29 cellular contexts compared by ENCODE assay signal in genomic region chr5:126104341-126104740, GRCh38.
"Had no signal": no experiment of that assay in that cellular context is flagged by ENCODE, and none has a peak within 500 bp of the region (broad histone marks: within the 10 kb centered on the region; RNA-seq: fewer than 3 reads in every experiment).

No MANE protein-coding gene starts in this region.

- H3K4me3 ChIP-seq: adrenal gland, ascending aorta, coronary artery, dorsolateral prefrontal cortex had no signal

- H3K4me1 ChIP-seq: ascending aorta had no signal

- H3K36me3 ChIP-seq: adrenal gland, ascending aorta, brain microvascular endothelial cell had no signal

- H3K27ac ChIP-seq: ascending aorta, brain microvascular endothelial cell, coronary artery, dorsolateral prefrontal cortex had no signal

- H3K9me3 ChIP-seq: adrenal gland, ascending aorta had no signal

- H3K9me3 Mint-ChIP-seq: activated CD4-positive, alpha-beta memory T cell treated with anti-CD3 and anti-CD28 coated beads, Interleukin-2, amount 10 ng/mL, durations not matched to agents 7 days and 5 days; activated naive CD4-positive, alpha-beta T cell treated with anti-CD3 and anti-CD28 coated beads, Interleukin-2, amount 50 U/mL, for 24 hours; activated naive CD8-positive, alpha-beta T cell treated with anti-CD3 and anti-CD28 coated beads for 36 hours; activated T-cell treated with anti-CD3 and anti-CD28 coated beads, Interleukin-2, amount 50 U/mL, for 4 hours; activated T-helper 17 cell treated with anti-CD3 and anti-CD28 coated beads, Interleukin-2, amount 50 U/mL, for 72 hours; dendritic cell treated with granulocyte-macrophage colony-stimulating factor and Interleukin-4, amounts not matched to agents 40 ng/mL and 50 ng/mL, for 4 days; endodermal cell; WTC11 had no signal

- ATAC-seq: activated naive CD8-positive, alpha-beta T cell treated with anti-CD3 and anti-CD28 coated beads, Interleukin-2, amount 50 U/mL, for 24 hours; activated T-cell treated with anti-CD3 and anti-CD28 coated beads, Interleukin-2, amount 50 U/mL, for 4 hours; esophagus mucosa; WTC11 had no signal

- FAIRE-seq: bronchial epithelial cell, frontal cortex had no signal

- H3K27ac Mint-ChIP-seq: activated CD4-positive, alpha-beta memory T cell treated with anti-CD3 and anti-CD28 coated beads, Interleukin-2, amount 10 ng/mL, durations not matched to agents 7 days and 5 days; activated CD4-positive, alpha-beta T cell treated with anti-CD3 and anti-CD28 coated beads, Interleukin-2, amount 10 ng/mL, durations not matched to agents 7 days and 5 days; activated naive CD4-positive, alpha-beta T cell treated with anti-CD3 and anti-CD28 coated beads, Interleukin-2, amount 50 U/mL, for 24 hours; activated naive CD8-positive, alpha-beta T cell treated with anti-CD3 and anti-CD28 coated beads for 36 hours; activated naive CD8-positive, alpha-beta T cell treated with anti-CD3 and anti-CD28 coated beads, Interleukin-2, amount 50 U/mL, for 24 hours; activated T-helper 17 cell treated with anti-CD3 and anti-CD28 coated beads, Interleukin-2, amount 50 U/mL, for 72 hours; dendritic cell treated with granulocyte-macrophage colony-stimulating factor and Interleukin-4, amounts not matched to agents 40 ng/mL and 50 ng/mL, for 4 days; endodermal cell; WTC11 had no signal

- H3K27me3 ChIP-seq: adrenal gland, ascending aorta, brain microvascular endothelial cell, dorsolateral prefrontal cortex had no signal

- DNase-seq: activated CD4-positive, alpha-beta memory T cell treated with anti-CD3 and anti-CD28 coated beads, Interleukin-2, amount 10 ng/mL, durations not matched to agents 7 days and 5 days; activated CD4-positive, alpha-beta T cell treated with anti-CD3 and anti-CD28 coated beads for 1 hour; activated CD4-positive, alpha-beta T cell treated with anti-CD3 and anti-CD28 coated beads for 4 hours; activated CD4-positive, alpha-beta T cell treated with anti-CD3 and anti-CD28 coated beads, Interleukin-2, amount 10 ng/mL, durations not matched to agents 7 days and 5 days; activated CD4-positive, alpha-beta T cell treated with anti-CD3 and anti-CD28 coated beads, Interleukin-2, amount 50 U/mL, for 4 hours; activated effector memory CD4-positive, alpha-beta T cell treated with Interleukin-2 at 50 U/mL for 16 hours; activated gamma-delta T cell treated with Interleukin-2 at 50 U/mL for 16 hours; activated naive CD4-positive, alpha-beta T cell treated with Interleukin-2 at 50 U/mL for 16 hours; activated naive CD8-positive, alpha-beta T cell treated with anti-CD3 and anti-CD28 coated beads for 36 hours; activated naive CD8-positive, alpha-beta T cell treated with anti-CD3 and anti-CD28 coated beads, Interleukin-2, amount 50 U/mL, for 24 hours; activated T-cell treated with anti-CD3 and anti-CD28 coated beads, Interleukin-2, amount 50 U/mL, for 4 hours; amygdala; brain microvascular endothelial cell; dorsolateral prefrontal cortex; effector memory CD4-positive, alpha-beta T cell; endodermal cell; head of caudate nucleus; T-helper 2 cell had no signal

- H3K4me3 Mint-ChIP-seq: activated CD4-positive, alpha-beta memory T cell treated with anti-CD3 and anti-CD28 coated beads, Interleukin-2, amount 10 ng/mL, durations not matched to agents 7 days and 5 days; activated CD4-positive, alpha-beta T cell treated with anti-CD3 and anti-CD28 coated beads, Interleukin-2, amount 10 ng/mL, durations not matched to agents 7 days and 5 days; activated naive CD4-positive, alpha-beta T cell treated with anti-CD3 and anti-CD28 coated beads, Interleukin-2, amount 50 U/mL, for 24 hours; activated naive CD8-positive, alpha-beta T cell treated with anti-CD3 and anti-CD28 coated beads for 36 hours; activated naive CD8-positive, alpha-beta T cell treated with anti-CD3 and anti-CD28 coated beads, Interleukin-2, amount 50 U/mL, for 24 hours; activated T-cell treated with anti-CD3 and anti-CD28 coated beads, Interleukin-2, amount 50 U/mL, for 4 hours; activated T-helper 17 cell treated with anti-CD3 and anti-CD28 coated beads, Interleukin-2, amount 50 U/mL, for 72 hours; central memory CD8-positive, alpha-beta T cell; dendritic cell treated with granulocyte-macrophage colony-stimulating factor and Interleukin-4, amounts not matched to agents 40 ng/mL and 50 ng/mL, for 4 days; endodermal cell; WTC11 had no signal

- H3K27me3 Mint-ChIP-seq: activated CD4-positive, alpha-beta memory T cell treated with anti-CD3 and anti-CD28 coated beads, Interleukin-2, amount 10 ng/mL, durations not matched to agents 7 days and 5 days; activated CD4-positive, alpha-beta T cell treated with anti-CD3 and anti-CD28 coated beads, Interleukin-2, amount 10 ng/mL, durations not matched to agents 7 days and 5 days; activated naive CD4-positive, alpha-beta T cell treated with anti-CD3 and anti-CD28 coated beads, Interleukin-2, amount 50 U/mL, for 24 hours; activated naive CD8-positive, alpha-beta T cell treated with anti-CD3 and anti-CD28 coated beads for 36 hours; activated naive CD8-positive, alpha-beta T cell treated with anti-CD3 and anti-CD28 coated beads, Interleukin-2, amount 50 U/mL, for 24 hours; activated T-helper 17 cell treated with anti-CD3 and anti-CD28 coated beads, Interleukin-2, amount 50 U/mL, for 72 hours; central memory CD8-positive, alpha-beta T cell; dendritic cell treated with granulocyte-macrophage colony-stimulating factor and Interleukin-4, amounts not matched to agents 40 ng/mL and 50 ng/mL, for 4 days had no signal

- H3K4me1 Mint-ChIP-seq: activated CD4-positive, alpha-beta memory T cell treated with anti-CD3 and anti-CD28 coated beads, Interleukin-2, amount 10 ng/mL, durations not matched to agents 7 days and 5 days; activated CD4-positive, alpha-beta T cell treated with anti-CD3 and anti-CD28 coated beads, Interleukin-2, amount 10 ng/mL, durations not matched to agents 7 days and 5 days; activated naive CD4-positive, alpha-beta T cell treated with anti-CD3 and anti-CD28 coated beads, Interleukin-2, amount 50 U/mL, for 24 hours; activated naive CD8-positive, alpha-beta T cell treated with anti-CD3 and anti-CD28 coated beads for 36 hours; activated naive CD8-positive, alpha-beta T cell treated with anti-CD3 and anti-CD28 coated beads, Interleukin-2, amount 50 U/mL, for 24 hours; activated T-helper 17 cell treated with anti-CD3 and anti-CD28 coated beads, Interleukin-2, amount 50 U/mL, for 72 hours; central memory CD8-positive, alpha-beta T cell; endodermal cell had no signal

- H3K36me3 Mint-ChIP-seq: activated naive CD4-positive, alpha-beta T cell treated with anti-CD3 and anti-CD28 coated beads, Interleukin-2, amount 50 U/mL, for 24 hours; activated naive CD8-positive, alpha-beta T cell treated with anti-CD3 and anti-CD28 coated beads for 36 hours; WTC11 had no signal
